In genomic region chr7:6545398-6546126, GRCh38 we compare ENCODE assay signal across 21 cellular contexts. TPM values are rescaled to one million over a fixed set of nuclear protein-coding genes. Genes with fewer than 3 reads are reported as not detected.
A peak's percentile ranks its signal among the peaks of the same experiment; 100 is the strongest.
DNase-seq lines count a peak whose midpoint lies in the region; ATAC-seq lines count a peak whose summit lies in the region.
"Had no signal": no experiment of that assay in that cellular context is flagged by ENCODE, and none has a peak within 500 bp of the region (broad histone marks: within the 10 kb centered on the region; RNA-seq: fewer than 3 reads in every experiment).

No MANE protein-coding gene starts in this region.

- H3K27me3 ChIP-seq in neuronal stem cell (ENCODE audit: control insufficient read depth in 3 of 3, insufficient read depth in 3 of 3, low read depth in 1 of 3, low read length in 3 of 3): peaks cover 0 to 8% (median 2%) of the 10 kb centered on the region in 3 experiments
- H3K27me3 ChIP-seq: body of pancreas, SJSA1 had no signal

- no peak overlapping the region for H3K4me2 ChIP-seq in neuronal stem cell (ENCODE audit: insufficient read depth, low read length, poor library complexity, severe bottlenecking)

- peak; percentile 59 for ATAC-seq in HG02678 (IDR thresholded peaks at IDR 0.05; ENCODE audit: unreplicated experiment)
- ATAC-seq in HG03439 (IDR thresholded peaks at IDR 0.05; ENCODE audit: unreplicated experiment): no peak
- ATAC-seq: body of pancreas, natural killer cell had no signal

- no CpG with 5 or more reads among the region's 22 CpGs for WGBS in neuronal stem cell (ENCODE audit: extremely low coverage in 2 of 2, insufficient read length in 2 of 2, insufficient replicate concordance in 1 of 2), 2 donors

- DNase-seq in NCI-H2227 (lab: John Stamatoyannopoulos, UW; ENCODE audit: unreplicated experiment) (peak; percentile 10), NCI-H2227 treated with DMSO at 0.1 percent for 48 hours (lab: John Stamatoyannopoulos, UW) (no peak), NOMO-1 treated with dmso at 0.1 percent for 144 hours (lab: John Stamatoyannopoulos, UW; ENCODE audit: unreplicated experiment) (peak; percentile 37), neuronal stem cell (ENCODE audit: low spot score) (no peak), cerebellar cortex (ENCODE audit: low spot score) (no peak), T-helper 9 cell (no peak)
- DNase-seq: activated T-cell treated with anti-CD3 and anti-CD28 coated beads for 4 hours, body of pancreas, dermis blood vessel endothelial cell, DMS79 treated with DMSO at 0.1 percent for 48 hours, erythroblast, immature natural killer cell, natural killer cell, NCI-H1417, spleen had no signal

- no peak overlapping the region for H3K14ac ChIP-seq in neuronal stem cell (ENCODE audit: low read length)

- no peaks in the 10 kb centered on the region for H3K79me1 ChIP-seq in neuronal stem cell (ENCODE audit: low read depth, low read length)

- no peak overlapping the region for H2BK120ac ChIP-seq in neuronal stem cell (ENCODE audit: low read depth, low read length)

- H3K9me3 ChIP-seq in neuronal stem cell (replicated peaks in 1 of 2; ENCODE audit: control insufficient read depth in 2 of 2, insufficient read depth in 1 of 2, low read depth in 1 of 2, low read length in 2 of 2): peaks cover 0 to 2% of the 10 kb centered on the region in 2 donors
- H3K9me3 ChIP-seq: body of pancreas, SJSA1, spleen had no signal

- H3K23ac ChIP-seq in neuronal stem cell (ENCODE audit: low read depth, low read length, poor library complexity): no peak overlapping the region

- H3K4me1 ChIP-seq in neuronal stem cell (ENCODE audit: control insufficient read depth in 2 of 2, insufficient read depth in 1 of 2, low read depth in 1 of 2, low read length in 2 of 2): no peaks in the 10 kb centered on the region
- H3K4me1 ChIP-seq: body of pancreas, SJSA1 had no signal

- no peak overlapping the region for H3K9ac ChIP-seq in neuronal stem cell (ENCODE audit: low read depth, low read length, poor library complexity)

- H2BK5ac ChIP-seq in neuronal stem cell (ENCODE audit: low read length): peak overlapping the region; percentile 5

- H3K18ac ChIP-seq in neuronal stem cell (ENCODE audit: low read length): peak overlapping the region; percentile 17

- H3K4me3 ChIP-seq in neuronal stem cell (ENCODE audit: low read length in 2 of 2): no peak overlapping the region
- H3K4me3 ChIP-seq: body of pancreas, lung, SJSA1, spleen had no signal

- H3K36me3 ChIP-seq in neuronal stem cell (replicated peaks in 1 of 2; ENCODE audit: control insufficient read depth in 2 of 2, insufficient read depth in 2 of 2, low read length in 2 of 2): no peaks in the 10 kb centered on the region
- H3K36me3 ChIP-seq: SJSA1, spleen had no signal

- H2AK5ac ChIP-seq in neuronal stem cell (ENCODE audit: low read depth, low read length): peak overlapping the region; percentile 13

- no peak overlapping the region for H2AFZ ChIP-seq in neuronal stem cell (ENCODE audit: low read length)

- no peak overlapping the region for H3K4ac ChIP-seq in neuronal stem cell (ENCODE audit: low read length)

- H4K8ac ChIP-seq in neuronal stem cell (ENCODE audit: low read depth, low read length): no peak overlapping the region

- H2BK15ac ChIP-seq in neuronal stem cell (ENCODE audit: low read length): peak overlapping the region; percentile 26

- no peak overlapping the region for H3K27ac ChIP-seq in neuronal stem cell (replicated peaks; ENCODE audit: low read length)
- H3K27ac ChIP-seq: 22Rv1, body of pancreas, SJSA1, spleen had no signal

- H2BK12ac ChIP-seq in neuronal stem cell (ENCODE audit: low read length): no peak overlapping the region

- no peak overlapping the region for H4K91ac ChIP-seq in neuronal stem cell (ENCODE audit: low read depth, low read length, poor library complexity)

RNA-seq across cellular contexts. Expression of gene GRID2IP, which starts 5.7 kb away (rescaled TPM):
- 0.33 TPM for polyA plus RNA-seq in neuronal stem cell (2013, experiment 1 of 2)
- polyA plus RNA-seq in neuronal stem cell (2013, experiment 2 of 2): 0.30 TPM
- polyA plus RNA-seq: CD14-positive monocyte had no signal

RNA-seq across cellular contexts. Expression of gene ZDHHC4, which starts 31.7 kb away (rescaled TPM):
- polyA plus RNA-seq in neuronal stem cell (2013, experiment 1 of 2): 82.1 TPM
- polyA plus RNA-seq in neuronal stem cell (2013, experiment 2 of 2): 82.2 TPM

RNA-seq across cellular contexts. Expression of gene INTS15, which starts 44.3 kb away (rescaled TPM):
- 24.9 TPM for polyA plus RNA-seq in neuronal stem cell (2013, experiment 1 of 2)
- 25.4 TPM for polyA plus RNA-seq in neuronal stem cell (2013, experiment 2 of 2)

Comparison
In these comparisons a context has a peak if more than half of its experiments do, and no peak if none do; other contexts are left out.
1. DNase-seq: peak in NCI-H2227 (single experiment) and NOMO-1 treated with dmso at 0.1 percent for 144 hours (single experiment); none in NCI-H2227 treated with DMSO at 0.1 percent for 48 hours (single experiment), neuronal stem cell (single experiment), cerebellar cortex (single experiment) and T-helper 9 cell (single experiment).